In the genomic region with DNA sequence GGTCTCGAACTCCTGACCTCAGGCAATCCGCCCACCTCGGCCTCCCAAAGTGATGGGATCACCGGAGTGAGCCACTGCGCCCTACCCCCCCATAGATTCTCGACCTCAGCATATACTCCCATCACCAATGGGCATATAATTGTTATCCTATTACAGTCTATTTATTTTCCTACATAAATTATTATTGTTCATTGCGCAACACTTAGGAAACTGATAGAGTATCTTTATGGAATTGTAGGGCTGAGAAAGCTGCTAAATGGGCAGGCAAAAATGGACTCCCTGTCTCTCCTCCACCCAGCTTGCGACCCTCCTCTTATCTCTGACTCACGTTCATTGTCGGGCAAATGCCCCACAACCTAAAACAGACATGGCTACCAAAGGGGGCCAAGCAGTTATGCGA, we compare ENCODE assay signal across 13 cellular contexts. TPM values are rescaled to one million over a fixed set of nuclear protein-coding genes. Genes with fewer than 3 reads are reported as not detected.
DNase-seq lines count a peak whose midpoint lies in the region; ATAC-seq and TF ChIP-seq lines count a peak whose summit lies in the region.
"Had no signal": no experiment of that assay in that cellular context is flagged by ENCODE, and none has a peak within 500 bp of the region (broad histone marks: within the 10 kb centered on the region; RNA-seq: fewer than 3 reads in every experiment).

No MANE protein-coding gene starts in this region.

- no peak for DNase-seq in activated T-cell treated with anti-CD3 and anti-CD28 coated beads, Interleukin-2, amount 50 U/mL, for 24 hours
- DNase-seq in activated T-cell treated with anti-CD3 and anti-CD28 coated beads, Interleukin-2, amount 50 U/mL, for 1 hour, result no peak
- no peak for DNase-seq in effector memory CD8-positive, alpha-beta T cell
- DNase-seq in osteocyte (ENCODE audit: extremely low spot score, unreplicated experiment), result no peak
- DNase-seq in tibial nerve (ENCODE audit: low spot score in 2 of 2), result no peak
- DNase-seq in BE2C, result no peak
- DNase-seq in DMS79 treated with DMSO at 0.1 percent for 48 hours (lab: John Stamatoyannopoulos, UW), result no peak
- DNase-seq: DMS153, T1000 had no signal

- H3K4me3 ChIP-seq in HUES64 (ENCODE audit: low read length), result peak overlapping the region; percentile 55
- H3K4me3 ChIP-seq in tibial nerve, result no peak overlapping the region
- no peak overlapping the region for H3K4me3 ChIP-seq in BE2C (ENCODE audit: low read depth, low read length)

- H3K27me3 ChIP-seq in HUES64 (ENCODE audit: insufficient read depth, low read length), result peaks cover 34% of the 10 kb centered on the region
- peaks cover 0 to 34% of the 10 kb centered on the region in 2 donors for H3K27me3 ChIP-seq in tibial nerve
- peaks cover 5% of the 10 kb centered on the region; the same call in 1 of the 2 replicates for H3K27me3 ChIP-seq in BE2C
- H3K27me3 ChIP-seq: adrenal gland had no signal

- WGBS in HUES64, result 94% methylated on average over 10 of the region's 11 CpGs
- 95 to 97% methylated on average over 11 of the region's 11 CpGs for WGBS in tibial nerve, 2 donors

- no peak for TF ChIP-seq EP300 in tibial nerve (IDR thresholded peaks at IDR 0.05)

- TF ChIP-seq POLR2A in tibial nerve (IDR thresholded peaks at IDR 0.05), result no peak

- no peak overlapping the region for H3K27ac Mint-ChIP-seq in activated T-cell treated with anti-CD3 and anti-CD28 coated beads, Interleukin-2, amount 50 U/mL, for 24 hours
- no peak overlapping the region for H3K27ac Mint-ChIP-seq in effector memory CD8-positive, alpha-beta T cell
- H3K27ac Mint-ChIP-seq in osteocyte (ENCODE audit: unreplicated experiment), result no peak overlapping the region

- H3K4me1 Mint-ChIP-seq in activated T-cell treated with anti-CD3 and anti-CD28 coated beads, Interleukin-2, amount 50 U/mL, for 24 hours (ENCODE audit: low read depth), result peaks cover 13% of the 10 kb centered on the region
- H3K4me1 Mint-ChIP-seq in effector memory CD8-positive, alpha-beta T cell (ENCODE audit: low read depth in 2 of 2), result peaks cover 3 to 5% of the 10 kb centered on the region in 2 donors
- H3K4me1 Mint-ChIP-seq in osteocyte (ENCODE audit: unreplicated experiment), result peaks cover 23% of the 10 kb centered on the region

- H3K27me3 Mint-ChIP-seq in activated T-cell treated with anti-CD3 and anti-CD28 coated beads, Interleukin-2, amount 50 U/mL, for 24 hours, result peaks cover 82% of the 10 kb centered on the region
- peaks cover 61 to 88% of the 10 kb centered on the region in 2 donors for H3K27me3 Mint-ChIP-seq in effector memory CD8-positive, alpha-beta T cell
- H3K27me3 Mint-ChIP-seq in osteocyte (ENCODE audit: unreplicated experiment), result peaks cover 9% of the 10 kb centered on the region

- peak overlapping the region; percentile 68 for H3K4me3 Mint-ChIP-seq in activated T-cell treated with anti-CD3 and anti-CD28 coated beads, Interleukin-2, amount 50 U/mL, for 24 hours
- peak overlapping the region; percentile 63 to 66 for H3K4me3 Mint-ChIP-seq in effector memory CD8-positive, alpha-beta T cell
- peak overlapping the region; percentile 53 for H3K4me3 Mint-ChIP-seq in osteocyte (ENCODE audit: unreplicated experiment)

- H3K9me3 ChIP-seq in HUES64 (ENCODE audit: insufficient read depth, low read depth, low read length) (no peaks in the 10 kb centered on the region; the same call in 1 of the 2 replicates), tibial nerve (no peaks in the 10 kb centered on the region), BE2C (no peaks in the 10 kb centered on the region)
- H3K9me3 ChIP-seq: adrenal gland, esophagus muscularis mucosa had no signal

- H3K36me3 ChIP-seq in HUES64 (ENCODE audit: insufficient read depth, low read length), result peaks cover 17% of the 10 kb centered on the region
- H3K36me3 ChIP-seq in tibial nerve, result no peaks in the 10 kb centered on the region
- no peaks in the 10 kb centered on the region for H3K36me3 ChIP-seq in BE2C
- H3K36me3 ChIP-seq: adrenal gland, esophagus muscularis mucosa had no signal

- no peak for ATAC-seq in effector memory CD8-positive, alpha-beta T cell (replicated peaks)

- no peaks in the 10 kb centered on the region for H3K9me3 Mint-ChIP-seq in activated T-cell treated with anti-CD3 and anti-CD28 coated beads, Interleukin-2, amount 50 U/mL, for 24 hours
- no peaks in the 10 kb centered on the region for H3K9me3 Mint-ChIP-seq in effector memory CD8-positive, alpha-beta T cell
- no peaks in the 10 kb centered on the region for H3K9me3 Mint-ChIP-seq in osteocyte (ENCODE audit: unreplicated experiment)

- no peak for TF ChIP-seq CTCF in osteocyte (IDR thresholded peaks at IDR 0.05)
- TF ChIP-seq CTCF in tibial nerve (IDR thresholded peaks at IDR 0.05), result no peak
- no peak for TF ChIP-seq CTCF in BE2C (IDR thresholded peaks at IDR 0.05; ENCODE audit: low read depth, low read length)

- H3K27ac ChIP-seq in HUES64 (ENCODE audit: low read depth, low read length), result no peak overlapping the region
- H3K27ac ChIP-seq in tibial nerve, result no peak overlapping the region
- H3K27ac ChIP-seq: coronary artery, esophagus muscularis mucosa had no signal

- H3K9ac ChIP-seq in HUES64 (ENCODE audit: low read depth, low read length), result peak overlapping the region; percentile 60; the same call in 1 of the 2 replicates

- H3K4me1 ChIP-seq in HUES64 (ENCODE audit: insufficient read depth, low read length), result no peaks in the 10 kb centered on the region; the same call in 1 of the 2 replicates
- H3K4me1 ChIP-seq in tibial nerve, result peaks cover 0 to 14% (median 0%) of the 10 kb centered on the region in 4 donors
- H3K4me1 ChIP-seq in BE2C, result no peaks in the 10 kb centered on the region

- H3K36me3 Mint-ChIP-seq in activated T-cell treated with anti-CD3 and anti-CD28 coated beads, Interleukin-2, amount 50 U/mL, for 24 hours (ENCODE audit: low read depth), result no peaks in the 10 kb centered on the region
- no peaks in the 10 kb centered on the region for H3K36me3 Mint-ChIP-seq in effector memory CD8-positive, alpha-beta T cell (ENCODE audit: insufficient read depth)
- no peaks in the 10 kb centered on the region for H3K36me3 Mint-ChIP-seq in osteocyte (ENCODE audit: unreplicated experiment)

RNA-seq across cellular contexts. Expression of a gene that starts 1.0 kb away (rescaled TPM):
- polyA plus RNA-seq in HUES64 (2013, experiment 1 of 2), result 18.4 TPM
- 16.1 TPM for polyA plus RNA-seq in HUES64 (2013, experiment 2 of 2)
- 0.24 and 0.26 TPM in 2 replicates for total RNA-seq in osteocyte
- total RNA-seq in tibial nerve, result under 1 TPM in 3 of 4 donors, not detected in 1; 0.63 to 0.90 (median 0.78) TPM
- polyA plus RNA-seq in BE2C (2012; ENCODE audit: insufficient read depth, insufficient read length, low read depth), result not detected
